In the genomic region with DNA sequence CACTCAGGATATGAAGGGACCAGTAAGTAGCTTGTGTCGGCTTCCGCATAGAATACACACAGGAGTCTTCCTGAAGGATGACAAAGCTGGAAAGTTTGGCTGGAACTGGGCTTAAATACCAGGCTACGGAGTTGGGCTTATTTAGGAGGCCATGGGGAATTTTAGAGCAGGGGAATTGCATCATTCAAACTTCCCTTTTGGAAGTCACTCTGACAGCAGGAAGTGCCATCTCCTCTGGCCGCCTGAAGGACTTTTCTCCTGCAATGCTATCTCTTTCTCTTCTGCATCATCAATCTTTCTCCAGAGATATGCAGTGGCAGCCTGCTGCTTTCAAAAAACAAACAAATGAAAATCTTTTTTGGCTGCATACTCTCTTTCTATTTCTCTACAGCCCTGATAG, we compare ENCODE assay signal across 22 cellular contexts. TPM values are rescaled to one million over a fixed set of nuclear protein-coding genes. Genes with fewer than 3 reads are reported as not detected.
A peak's percentile ranks its signal among the peaks of the same experiment; 100 is the strongest.
DNase-seq lines count a peak whose midpoint lies in the region; ATAC-seq, FAIRE-seq and TF ChIP-seq lines count a peak whose summit lies in the region.
"Had no signal": no experiment of that assay in that cellular context is flagged by ENCODE, and none has a peak within 500 bp of the region (broad histone marks: within the 10 kb centered on the region; RNA-seq: fewer than 3 reads in every experiment).

No MANE protein-coding gene starts in this region.

- H3K27ac ChIP-seq in astrocyte (ENCODE audit: low read depth, low read length): no peak overlapping the region
- H3K27ac ChIP-seq: 22Rv1, A549, BLaER1 had no signal

- no peak overlapping the region for H2AFZ ChIP-seq in astrocyte (ENCODE audit: low read depth, low read length)

- H3K79me2 ChIP-seq in astrocyte (ENCODE audit: insufficient read depth, low read length): no peaks in the 10 kb centered on the region

- H4K20me1 ChIP-seq in astrocyte (ENCODE audit: insufficient read depth, low read length): no peaks in the 10 kb centered on the region
- H4K20me1 ChIP-seq: BLaER1 had no signal

- H3K27ac Mint-ChIP-seq in astrocyte (ENCODE audit: unreplicated experiment): no peak overlapping the region
- no peak overlapping the region for H3K27ac Mint-ChIP-seq in osteocyte (ENCODE audit: unreplicated experiment)
- H3K27ac Mint-ChIP-seq: CD14-positive monocyte; CD4-positive, alpha-beta memory T cell; HFFc6 had no signal

- H3K4me3 Mint-ChIP-seq in astrocyte (ENCODE audit: unreplicated experiment) (no peak overlapping the region), osteocyte (ENCODE audit: unreplicated experiment) (no peak overlapping the region)
- H3K4me3 Mint-ChIP-seq: CD14-positive monocyte; CD4-positive, alpha-beta memory T cell; HFFc6 had no signal

- H3K4me2 ChIP-seq in astrocyte (ENCODE audit: low read length): no peak overlapping the region
- H3K4me2 ChIP-seq: A549, BLaER1 had no signal

- FAIRE-seq in astrocyte (lab: Jason Lieb, UNC): peak; percentile 73
- FAIRE-seq: A549, GM12892, HTR-8/SVneo had no signal

- no peaks in the 10 kb centered on the region for H3K4me1 ChIP-seq in astrocyte (ENCODE audit: insufficient read depth, low read length)
- H3K4me1 ChIP-seq: A549, BLaER1 had no signal

- TF ChIP-seq CTCF in astrocyte (IDR thresholded peaks at IDR 0.05; ENCODE audit: insufficient read depth, low read depth, low read length) (no peak), fibroblast of pulmonary artery (IDR thresholded peaks at IDR 0.05; ENCODE audit: low read length, missing control alignments) (no peak), osteocyte (IDR thresholded peaks at IDR 0.05) (no peak)

- H3K27me3 ChIP-seq in astrocyte (ENCODE audit: insufficient read depth, low read length): no peaks in the 10 kb centered on the region

- H3K9ac ChIP-seq in astrocyte (ENCODE audit: low read length): no peak overlapping the region
- H3K9ac ChIP-seq: BLaER1 had no signal

- no peaks in the 10 kb centered on the region for H3K36me3 ChIP-seq in astrocyte (ENCODE audit: insufficient read depth, low read length)
- H3K36me3 ChIP-seq: BLaER1 had no signal

- H3K4me1 Mint-ChIP-seq in astrocyte (ENCODE audit: low read depth, unreplicated experiment) (no peaks in the 10 kb centered on the region), osteocyte (ENCODE audit: unreplicated experiment) (no peaks in the 10 kb centered on the region)
- H3K4me1 Mint-ChIP-seq: CD14-positive monocyte had no signal

- peak; percentile 8 for DNase-seq in AG20443 (ENCODE audit: low spot score)
- DNase-seq in astrocyte (ENCODE audit: low read depth): no peak
- peak; percentile 20 for DNase-seq in fibroblast of pulmonary artery (ENCODE audit: low read depth)
- DNase-seq in stromal cell of bone marrow (ENCODE audit: low read depth): peak; percentile 22
- no peak for DNase-seq in osteocyte (ENCODE audit: extremely low spot score, unreplicated experiment)
- DNase-seq: CD4-positive, alpha-beta memory T cell; DMS153; DMS79; GDM1; GOT3; H7; HFFc6; IMR-90 had no signal

- H3K36me3 Mint-ChIP-seq in astrocyte (ENCODE audit: low read depth, unreplicated experiment): no peaks in the 10 kb centered on the region
- no peaks in the 10 kb centered on the region for H3K36me3 Mint-ChIP-seq in osteocyte (ENCODE audit: unreplicated experiment)
- H3K36me3 Mint-ChIP-seq: CD14-positive monocyte; CD4-positive, alpha-beta memory T cell had no signal

- no peaks in the 10 kb centered on the region for H3K9me3 Mint-ChIP-seq in astrocyte (ENCODE audit: unreplicated experiment)
- no peaks in the 10 kb centered on the region for H3K9me3 Mint-ChIP-seq in osteocyte (ENCODE audit: unreplicated experiment)
- H3K9me3 Mint-ChIP-seq: CD14-positive monocyte; CD4-positive, alpha-beta memory T cell had no signal

- no peak for ATAC-seq in GM18868 (IDR thresholded peaks at IDR 0.05; ENCODE audit: unreplicated experiment)
- no peak for ATAC-seq in HG02840 (IDR thresholded peaks at IDR 0.05; ENCODE audit: low FRiP score, unreplicated experiment)
- ATAC-seq: A549, HCT116 had no signal

- H3K4me3 ChIP-seq in astrocyte (ENCODE audit: insufficient read depth, low read depth, low read length) (no peak overlapping the region), fibroblast of pulmonary artery (replicated peaks; ENCODE audit: low read depth, low read length) (no peak overlapping the region)
- H3K4me3 ChIP-seq: A549, BLaER1 had no signal

- no peaks in the 10 kb centered on the region for H3K9me3 ChIP-seq in astrocyte (ENCODE audit: insufficient read depth, low read depth, low read length)
- H3K9me3 ChIP-seq: A549, BLaER1 had no signal

- no peaks in the 10 kb centered on the region for H3K27me3 Mint-ChIP-seq in astrocyte (ENCODE audit: low read depth, unreplicated experiment)
- no peaks in the 10 kb centered on the region for H3K27me3 Mint-ChIP-seq in osteocyte (ENCODE audit: unreplicated experiment)
- H3K27me3 Mint-ChIP-seq: CD4-positive, alpha-beta memory T cell had no signal

RNA-seq across cellular contexts. Expression of a gene that starts 48.4 kb away (rescaled TPM):
- 13.7 TPM in 2 replicates for total RNA-seq in astrocyte
- total RNA-seq in osteocyte: not detected in 2 replicates
- total RNA-seq: HFFc6 had no signal

Comparison
In these comparisons a context has a peak if more than half of its experiments do, and no peak if none do; other contexts are left out.
1. DNase-seq: peak in AG20443 (single experiment), fibroblast of pulmonary artery (single experiment) and stromal cell of bone marrow (single experiment); none in astrocyte (single experiment) and osteocyte (single experiment).
2. RNA of a gene that starts 48.4 kb away (total RNA-seq): 13.7 TPM in astrocyte; not detected in osteocyte; every median in the first group is over 10 times any median in the second.